Comparison of ENCODE assay signal across 18 cellular contexts in the genomic region with DNA sequence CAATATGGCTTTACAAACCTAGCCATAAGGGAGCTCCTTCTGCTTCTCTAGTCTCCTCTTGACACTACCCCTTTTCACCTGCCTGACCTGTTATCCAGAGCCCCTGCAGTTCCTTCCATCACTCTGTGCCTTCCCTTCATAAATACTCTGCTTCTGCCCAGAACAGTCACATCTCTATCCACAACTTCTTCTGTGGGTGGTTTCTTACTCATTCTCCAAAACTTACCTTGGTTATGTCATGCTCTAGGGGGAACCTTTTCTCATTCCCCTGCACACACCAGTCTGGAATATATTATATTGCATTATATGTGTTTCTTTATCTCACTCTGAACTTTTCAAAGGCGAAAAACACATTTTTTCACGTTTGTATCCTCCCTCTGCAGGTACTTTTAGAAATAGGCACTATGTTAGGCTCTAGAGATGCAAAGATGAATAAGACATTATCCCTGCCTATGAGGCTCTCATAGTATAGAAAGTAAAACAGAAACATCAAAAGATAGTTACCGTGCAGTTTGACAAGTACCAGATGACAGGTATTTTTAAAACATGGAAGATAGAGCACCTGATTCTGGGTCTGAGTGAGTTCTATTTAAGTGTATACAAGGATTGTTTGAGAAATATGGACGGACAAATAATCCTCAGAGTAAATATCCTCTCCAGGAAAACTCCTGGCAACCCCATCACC. TPM values are rescaled to one million over a fixed set of nuclear protein-coding genes. Genes with fewer than 3 reads are reported as not detected.
DNase-seq lines count a peak whose midpoint lies in the region; ATAC-seq and TF ChIP-seq lines count a peak whose summit lies in the region.
"Had no signal": no experiment of that assay in that cellular context is flagged by ENCODE, and none has a peak within 500 bp of the region (broad histone marks: within the 10 kb centered on the region; RNA-seq: fewer than 3 reads in every experiment).

No MANE protein-coding gene starts in this region.

- no peak overlapping the region for H2AFZ ChIP-seq in GM23338

- H3K4me2 ChIP-seq in GM23338: no peak overlapping the region
- H3K4me2 ChIP-seq: SK-N-SH had no signal

- H3K36me3 ChIP-seq in GM23338 (ENCODE audit: insufficient read depth): no peaks in the 10 kb centered on the region
- H3K36me3 ChIP-seq: stomach had no signal

- DNase-seq in GOT3 (lab: John Stamatoyannopoulos, UW) (no peak), GM23338 (ENCODE audit: low spot score) (no peak), NCI-H1436 treated with DMSO at 0.1 percent for 48 hours (lab: John Stamatoyannopoulos, UW) (no peak)
- DNase-seq: activated CD8-positive, alpha-beta memory T cell treated with anti-CD3 and anti-CD28 coated beads, Interleukin-2, amount 50 U/mL, for 48 hours; activated naive CD8-positive, alpha-beta T cell treated with anti-CD3 and anti-CD28 coated beads, Interleukin-2, amount 50 U/mL, for 24 hours; CD4-positive, alpha-beta T cell; DND-41; IMR-90; midbrain; NCI-H1092 treated with DMSO at 0.1 percent for 48 hours; nucleus accumbens; PC-3; SK-N-SH; stomach had no signal

- H3K4me1 ChIP-seq in GM23338 (ENCODE audit: insufficient read depth): no peaks in the 10 kb centered on the region

- H3K27me3 Mint-ChIP-seq in dendritic cell treated with granulocyte-macrophage colony-stimulating factor and Interleukin-4, amounts not matched to agents 40 ng/mL and 50 ng/mL, for 4 days: no peaks in the 10 kb centered on the region
- no peaks in the 10 kb centered on the region for H3K27me3 Mint-ChIP-seq in GM23338 (ENCODE audit: insufficient read depth, low read depth, poor library complexity)
- H3K27me3 Mint-ChIP-seq: activated naive CD8-positive, alpha-beta T cell treated with anti-CD3 and anti-CD28 coated beads, Interleukin-2, amount 50 U/mL, for 24 hours; CD4-positive, alpha-beta T cell had no signal

- H3K27ac Mint-ChIP-seq in dendritic cell treated with granulocyte-macrophage colony-stimulating factor and Interleukin-4, amounts not matched to agents 40 ng/mL and 50 ng/mL, for 4 days: peak overlapping the region; percentile 14
- no peak overlapping the region for H3K27ac Mint-ChIP-seq in GM23338
- H3K27ac Mint-ChIP-seq: activated naive CD8-positive, alpha-beta T cell treated with anti-CD3 and anti-CD28 coated beads, Interleukin-2, amount 50 U/mL, for 24 hours; CD4-positive, alpha-beta T cell had no signal

- intact Hi-C loops in dendritic cell treated with granulocyte-macrophage colony-stimulating factor and Interleukin-4, amounts not matched to agents 40 ng/mL and 50 ng/mL, for 4 days (cut with micrococcal nuclease): no loop called here

- ATAC-seq in GM18868 (IDR thresholded peaks at IDR 0.05; ENCODE audit: unreplicated experiment): peak; percentile 84
- ATAC-seq in GM21381 (IDR thresholded peaks at IDR 0.05; ENCODE audit: unreplicated experiment): peak; percentile 49
- ATAC-seq in HG02884 (IDR thresholded peaks at IDR 0.05; ENCODE audit: unreplicated experiment): peak; percentile 78
- ATAC-seq in GM23338: no peak
- ATAC-seq: activated naive CD8-positive, alpha-beta T cell treated with anti-CD3 and anti-CD28 coated beads, Interleukin-2, amount 50 U/mL, for 24 hours; PC-3 had no signal

- no peaks in the 10 kb centered on the region for H4K20me1 ChIP-seq in GM23338 (replicated peaks; ENCODE audit: insufficient read depth)

- peaks cover 15% of the 10 kb centered on the region for H3K9me3 Mint-ChIP-seq in dendritic cell treated with granulocyte-macrophage colony-stimulating factor and Interleukin-4, amounts not matched to agents 40 ng/mL and 50 ng/mL, for 4 days
- no peaks in the 10 kb centered on the region for H3K9me3 Mint-ChIP-seq in GM23338
- H3K9me3 Mint-ChIP-seq: activated naive CD8-positive, alpha-beta T cell treated with anti-CD3 and anti-CD28 coated beads, Interleukin-2, amount 50 U/mL, for 24 hours; CD4-positive, alpha-beta T cell had no signal

- peaks cover 37% of the 10 kb centered on the region for H3K4me1 Mint-ChIP-seq in dendritic cell treated with granulocyte-macrophage colony-stimulating factor and Interleukin-4, amounts not matched to agents 40 ng/mL and 50 ng/mL, for 4 days (ENCODE audit: low read depth)
- no peaks in the 10 kb centered on the region for H3K4me1 Mint-ChIP-seq in GM23338

- H3K79me2 ChIP-seq in GM23338 (replicated peaks; ENCODE audit: insufficient read depth): no peaks in the 10 kb centered on the region

- no peak overlapping the region for H3K27ac ChIP-seq in GM23338 (ENCODE audit: low read depth)
- H3K27ac ChIP-seq: stomach had no signal

- H3K27me3 ChIP-seq in GM23338 (ENCODE audit: insufficient read depth): no peaks in the 10 kb centered on the region
- H3K27me3 ChIP-seq: stomach had no signal

- H3F3A ChIP-seq in GM23338 (replicated peaks; ENCODE audit: low read depth): no peaks in the 10 kb centered on the region

- H3K36me3 Mint-ChIP-seq in dendritic cell treated with granulocyte-macrophage colony-stimulating factor and Interleukin-4, amounts not matched to agents 40 ng/mL and 50 ng/mL, for 4 days (ENCODE audit: low read depth): peaks cover 18% of the 10 kb centered on the region
- peaks cover 9% of the 10 kb centered on the region; the same call in 2 of the 3 replicates for H3K36me3 Mint-ChIP-seq in GM23338 (ENCODE audit: low read depth)

- H3K4me3 Mint-ChIP-seq in dendritic cell treated with granulocyte-macrophage colony-stimulating factor and Interleukin-4, amounts not matched to agents 40 ng/mL and 50 ng/mL, for 4 days: no peak overlapping the region
- no peak overlapping the region for H3K4me3 Mint-ChIP-seq in GM23338
- H3K4me3 Mint-ChIP-seq: activated naive CD8-positive, alpha-beta T cell treated with anti-CD3 and anti-CD28 coated beads, Interleukin-2, amount 50 U/mL, for 24 hours; CD4-positive, alpha-beta T cell had no signal

- no peak overlapping the region for H3K4me3 ChIP-seq in GM23338
- H3K4me3 ChIP-seq: stomach had no signal

- no peaks in the 10 kb centered on the region for H3K9me2 ChIP-seq in GM23338 (ENCODE audit: insufficient read depth)
- H3K9me2 ChIP-seq: SK-N-SH had no signal

- no peak for TF ChIP-seq CTCF in GM23338 (conservative IDR thresholded peaks at IDR 0.05; ENCODE audit: low read depth in 2 of 2)

TF ChIP-seq in GM23338, 12 proteins besides CTCF, POLR2A, EP300 and RAD21 (continues in another document):
- TF ChIP-seq ZNF331 (CRISPR knock-in tag; IDR thresholded peaks at IDR 0.05; ENCODE audit: low read depth) (no peak), JUNB (IDR thresholded peaks at IDR 0.05; ENCODE audit: unreplicated experiment) (no peak), ZNF114 (CRISPR knock-in tag; IDR thresholded peaks at IDR 0.05) (no peak)
- TF ChIP-seq, protein P1, sequence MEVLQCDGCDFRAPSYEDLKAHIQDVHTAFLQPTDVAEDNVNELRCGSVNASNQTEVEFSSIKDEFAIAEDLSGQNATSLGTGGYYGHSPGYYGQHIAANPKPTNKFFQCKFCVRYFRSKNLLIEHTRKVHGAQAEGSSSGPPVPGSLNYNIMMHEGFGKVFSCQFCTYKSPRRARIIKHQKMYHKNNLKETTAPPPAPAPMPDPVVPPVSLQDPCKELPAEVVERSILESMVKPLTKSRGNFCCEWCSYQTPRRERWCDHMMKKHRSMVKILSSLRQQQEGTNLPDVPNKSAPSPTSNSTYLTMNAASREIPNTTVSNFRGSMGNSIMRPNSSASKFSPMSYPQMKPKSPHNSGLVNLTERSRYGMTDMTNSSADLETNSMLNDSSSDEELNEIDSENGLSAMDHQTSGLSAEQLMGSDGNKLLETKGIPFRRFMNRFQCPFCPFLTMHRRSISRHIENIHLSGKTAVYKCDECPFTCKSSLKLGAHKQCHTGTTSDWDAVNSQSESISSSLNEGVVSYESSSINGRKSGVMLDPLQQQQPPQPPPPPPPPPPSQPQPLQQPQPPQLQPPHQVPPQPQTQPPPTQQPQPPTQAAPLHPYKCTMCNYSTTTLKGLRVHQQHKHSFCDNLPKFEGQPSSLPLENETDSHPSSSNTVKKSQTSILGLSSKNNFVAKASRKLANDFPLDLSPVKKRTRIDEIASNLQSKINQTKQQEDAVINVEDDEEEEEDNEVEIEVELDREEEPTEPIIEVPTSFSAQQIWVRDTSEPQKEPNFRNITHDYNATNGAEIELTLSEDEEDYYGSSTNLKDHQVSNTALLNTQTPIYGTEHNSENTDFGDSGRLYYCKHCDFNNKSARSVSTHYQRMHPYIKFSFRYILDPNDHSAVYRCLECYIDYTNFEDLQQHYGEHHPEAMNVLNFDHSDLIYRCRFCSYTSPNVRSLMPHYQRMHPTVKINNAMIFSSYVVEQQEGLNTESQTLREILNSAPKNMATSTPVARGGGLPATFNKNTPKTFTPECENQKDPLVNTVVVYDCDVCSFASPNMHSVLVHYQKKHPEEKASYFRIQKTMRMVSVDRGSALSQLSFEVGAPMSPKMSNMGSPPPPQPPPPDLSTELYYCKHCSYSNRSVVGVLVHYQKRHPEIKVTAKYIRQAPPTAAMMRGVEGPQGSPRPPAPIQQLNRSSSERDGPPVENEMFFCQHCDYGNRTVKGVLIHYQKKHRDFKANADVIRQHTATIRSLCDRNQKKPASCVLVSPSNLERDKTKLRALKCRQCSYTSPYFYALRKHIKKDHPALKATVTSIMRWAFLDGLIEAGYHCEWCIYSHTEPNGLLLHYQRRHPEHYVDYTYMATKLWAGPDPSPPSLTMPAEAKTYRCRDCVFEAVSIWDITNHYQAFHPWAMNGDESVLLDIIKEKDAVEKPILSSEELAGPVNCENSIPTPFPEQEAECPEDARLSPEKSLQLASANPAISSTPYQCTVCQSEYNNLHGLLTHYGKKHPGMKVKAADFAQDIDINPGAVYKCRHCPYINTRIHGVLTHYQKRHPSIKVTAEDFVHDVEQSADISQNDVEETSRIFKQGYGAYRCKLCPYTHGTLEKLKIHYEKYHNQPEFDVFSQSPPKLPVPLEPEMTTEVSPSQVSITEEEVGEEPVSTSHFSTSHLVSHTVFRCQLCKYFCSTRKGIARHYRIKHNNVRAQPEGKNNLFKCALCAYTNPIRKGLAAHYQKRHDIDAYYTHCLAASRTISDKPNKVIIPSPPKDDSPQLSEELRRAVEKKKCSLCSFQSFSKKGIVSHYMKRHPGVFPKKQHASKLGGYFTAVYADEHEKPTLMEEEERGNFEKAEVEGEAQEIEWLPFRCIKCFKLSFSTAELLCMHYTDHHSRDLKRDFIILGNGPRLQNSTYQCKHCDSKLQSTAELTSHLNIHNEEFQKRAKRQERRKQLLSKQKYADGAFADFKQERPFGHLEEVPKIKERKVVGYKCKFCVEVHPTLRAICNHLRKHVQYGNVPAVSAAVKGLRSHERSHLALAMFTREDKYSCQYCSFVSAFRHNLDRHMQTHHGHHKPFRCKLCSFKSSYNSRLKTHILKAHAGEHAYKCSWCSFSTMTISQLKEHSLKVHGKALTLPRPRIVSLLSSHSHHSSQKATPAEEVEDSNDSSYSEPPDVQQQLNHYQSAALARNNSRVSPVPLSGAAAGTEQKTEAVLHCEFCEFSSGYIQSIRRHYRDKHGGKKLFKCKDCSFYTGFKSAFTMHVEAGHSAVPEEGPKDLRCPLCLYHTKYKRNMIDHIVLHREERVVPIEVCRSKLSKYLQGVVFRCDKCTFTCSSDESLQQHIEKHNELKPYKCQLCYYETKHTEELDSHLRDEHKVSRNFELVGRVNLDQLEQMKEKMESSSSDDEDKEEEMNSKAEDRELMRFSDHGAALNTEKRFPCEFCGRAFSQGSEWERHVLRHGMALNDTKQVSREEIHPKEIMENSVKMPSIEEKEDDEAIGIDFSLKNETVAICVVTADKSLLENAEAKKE (CRISPR knock-in tag; IDR thresholded peaks at IDR 0.05): no peak

RNA-seq across cellular contexts. Expression of a gene that starts 51.5 kb away (rescaled TPM):
- 65.2 and 68.7 TPM in 2 replicates for total RNA-seq in GM23338 (2014; rRNA removed; shearing (Covaris generic))
- 84.7 and 88.4 TPM in 2 replicates for polyA plus RNA-seq in GM23338 (2016; fragmentation: Nextera tagmentation; extraction: Ambion mirVana)
